ENCODE assay signal across 1 cellular context in the genomic region with DNA sequence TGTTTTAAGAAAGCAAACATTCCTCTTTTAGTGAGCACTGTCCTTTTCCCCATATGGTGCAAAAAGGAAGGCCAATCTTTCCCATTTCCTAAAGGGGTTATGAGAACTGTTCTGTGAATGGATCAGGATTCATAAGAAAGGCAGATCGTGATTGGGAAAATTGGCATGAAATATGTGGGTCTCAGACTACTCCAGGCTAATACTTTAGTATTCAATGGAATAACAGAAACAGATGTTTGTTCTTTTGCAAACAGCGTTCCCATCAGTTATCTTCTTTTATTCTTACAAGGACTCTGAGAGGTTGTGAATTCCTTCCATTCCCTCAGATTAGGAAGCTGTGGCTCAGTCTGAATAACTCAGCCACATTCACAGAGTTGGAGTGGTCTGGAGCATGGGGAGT.
TF ChIP-seq lines count a peak whose summit lies in the region.

No MANE protein-coding gene starts in this region.

TF ChIP-seq in H1, 55 proteins besides CTCF, POLR2A, EP300 and RAD21:
- TF ChIP-seq BRCA1 (IDR thresholded peaks at IDR 0.05; ENCODE audit: low read depth, low read length) (no peak), ZNF274 (IDR thresholded peaks at IDR 0.05; ENCODE audit: borderline replicate concordance, extremely low read depth, low read length) (no peak), BACH1 (IDR thresholded peaks at IDR 0.05; ENCODE audit: low read length) (no peak), PHF8 (conservative IDR thresholded peaks at IDR 0.05; ENCODE audit: low read depth, low read length) (no peak), FOSL1 (IDR thresholded peaks at IDR 0.05; ENCODE audit: insufficient read depth, low read depth, low read length) (no peak)
